In genomic region chr6:1578293-1578745, GRCh38 we compare ENCODE assay signal across 15 cellular contexts. TPM values are rescaled to one million over a fixed set of nuclear protein-coding genes. Genes with fewer than 3 reads are reported as not detected.
"Had no signal": no experiment of that assay in that cellular context is flagged by ENCODE, and none has a peak within 500 bp of the region (broad histone marks: within the 10 kb centered on the region; RNA-seq: fewer than 3 reads in every experiment).

No MANE protein-coding gene starts in this region.

- H3K27ac ChIP-seq: ascending aorta, colonic mucosa, heart right ventricle, left ventricle myocardium inferior, pancreas, transverse colon, vagina, WERI-Rb-1 had no signal

- ATAC-seq: activated T-cell treated with anti-CD3 and anti-CD28 coated beads, Interleukin-2, amount 50 U/mL, for 72 hours; esophagus mucosa; heart right ventricle; naive thymus-derived CD4-positive, alpha-beta T cell; pancreas had no signal

- H3K4me3 ChIP-seq: ascending aorta, colonic mucosa, heart right ventricle, left ventricle myocardium inferior, pancreas, transverse colon, vagina had no signal

- H3K27me3 ChIP-seq: ascending aorta, colonic mucosa, heart right ventricle, pancreas, transverse colon, vagina had no signal

- H3K4me1 ChIP-seq: colonic mucosa, pancreas, vagina had no signal

- DNase-seq: activated CD4-positive, alpha-beta T cell treated with anti-CD3 and anti-CD28 coated beads, Interleukin-2, amount 50 U/mL, for 4 hours; activated gamma-delta T cell; activated T-cell treated with anti-CD3 and anti-CD28 coated beads, Interleukin-2, amount 50 U/mL, for 72 hours; colonic mucosa; heart right ventricle; left ventricle myocardium inferior; naive thymus-derived CD4-positive, alpha-beta T cell; pancreas; stimulated activated naive CD4-positive, alpha-beta T cell treated with Interleukin-2 at 50 U/mL for 16 hours; T-helper 2 cell; transverse colon; WERI-Rb-1 had no signal

- H3K9me3 ChIP-seq: ascending aorta, colonic mucosa, heart right ventricle, left ventricle myocardium inferior, pancreas, transverse colon, vagina had no signal

- H3K36me3 ChIP-seq: ascending aorta, colonic mucosa, heart right ventricle, left ventricle myocardium inferior, pancreas, transverse colon, vagina, WERI-Rb-1 had no signal

RNA-seq across cellular contexts. Expression of gene FOXC1, which starts 31.4 kb away (rescaled TPM):
- total RNA-seq: naive thymus-derived CD4-positive, alpha-beta T cell had no signal
